In the genomic region with DNA sequence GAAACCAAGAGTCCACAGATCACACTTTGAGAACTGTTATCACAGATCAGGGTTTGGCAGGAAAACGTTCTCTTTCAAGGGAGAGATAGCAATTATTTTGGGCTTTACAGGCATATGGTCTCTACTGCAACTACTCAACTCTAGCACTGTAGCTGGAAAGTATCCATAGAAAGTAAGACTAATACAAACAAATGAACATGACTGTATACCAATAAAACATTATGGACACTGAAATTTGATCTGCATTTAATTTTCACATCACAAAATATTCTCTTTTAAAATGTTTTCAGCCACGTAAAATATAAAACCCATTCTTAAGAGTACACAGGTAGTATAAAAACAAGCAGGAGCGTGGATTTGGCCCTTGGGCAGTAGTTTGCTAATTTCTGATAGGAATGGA, we compare ENCODE assay signal across 24 cellular contexts.
A peak's percentile ranks its signal among the peaks of the same experiment; 100 is the strongest.
DNase-seq lines count a peak whose midpoint lies in the region; ATAC-seq and TF ChIP-seq lines count a peak whose summit lies in the region.
"Had no signal": no experiment of that assay in that cellular context is flagged by ENCODE, and none has a peak within 500 bp of the region (broad histone marks: within the 10 kb centered on the region; RNA-seq: fewer than 3 reads in every experiment).

No MANE protein-coding gene starts in this region.

- TF ChIP-seq CTCF in CD8-positive, alpha-beta T cell (IDR thresholded peaks at IDR 0.05) = no peak
- TF ChIP-seq CTCF in LNCaP clone FGC (IDR thresholded peaks at IDR 0.05; ENCODE audit: control insufficient read depth, extremely low read depth, insufficient read depth) (no peak), endothelial cell (IDR thresholded peaks at IDR 0.05; ENCODE audit: unreplicated experiment) (no peak)

- no peak overlapping the region for H3K27ac ChIP-seq in CD8-positive, alpha-beta T cell (ENCODE audit: low read depth, low read length)
- H3K27ac ChIP-seq: brain microvascular endothelial cell, tibial artery had no signal

- POLR2A ChIA-PET in activated CD4-positive, alpha-beta memory T cell treated with anti-CD3 and anti-CD28 coated beads, Interleukin-2, amount 10 ng/mL, durations not matched to agents 7 days and 5 days (lab: Charles Lee) = interaction anchor here (1.8 kb wide), 1 partner anchor 11 kb away, joined by 9 read pairs; no protein-coding TSS in a partner anchor
- POLR2A ChIA-PET in activated CD4-positive, alpha-beta memory T cell treated with anti-CD3 and anti-CD28 coated beads for 36 hours (lab: Charles Lee) = no interaction called here
- POLR2A ChIA-PET in CD8-positive, alpha-beta T cell (lab: Charles Lee) = no interaction called here

- H3K4me1 Mint-ChIP-seq in activated CD4-positive, alpha-beta memory T cell treated with anti-CD3 and anti-CD28 coated beads, Interleukin-2, amount 10 ng/mL, durations not matched to agents 7 days and 5 days = peaks cover 28% of the 10 kb centered on the region
- H3K4me1 Mint-ChIP-seq in activated CD4-positive, alpha-beta memory T cell treated with anti-CD3 and anti-CD28 coated beads for 36 hours (ENCODE audit: low read depth) = peaks cover 23% of the 10 kb centered on the region
- peaks cover 17% of the 10 kb centered on the region for H3K4me1 Mint-ChIP-seq in CD8-positive, alpha-beta T cell (ENCODE audit: low read depth)
- H3K4me1 Mint-ChIP-seq in endothelial cell (ENCODE audit: unreplicated experiment) = peaks cover 13% of the 10 kb centered on the region
- H3K4me1 Mint-ChIP-seq: nephron had no signal

- no peaks in the 10 kb centered on the region for H3K9me3 ChIP-seq in CD8-positive, alpha-beta T cell (ENCODE audit: low read length)

- peak overlapping the region; percentile 66 for H3K27ac Mint-ChIP-seq in activated CD4-positive, alpha-beta memory T cell treated with anti-CD3 and anti-CD28 coated beads, Interleukin-2, amount 10 ng/mL, durations not matched to agents 7 days and 5 days
- no peak overlapping the region for H3K27ac Mint-ChIP-seq in activated CD4-positive, alpha-beta memory T cell treated with anti-CD3 and anti-CD28 coated beads for 36 hours
- peak overlapping the region; percentile 49 for H3K27ac Mint-ChIP-seq in CD8-positive, alpha-beta T cell
- no peak overlapping the region for H3K27ac Mint-ChIP-seq in endothelial cell (ENCODE audit: unreplicated experiment)
- H3K27ac Mint-ChIP-seq: nephron had no signal

- CTCF ChIA-PET in activated CD4-positive, alpha-beta memory T cell treated with anti-CD3 and anti-CD28 coated beads, Interleukin-2, amount 10 ng/mL, durations not matched to agents 7 days and 5 days (lab: Charles Lee) = interaction anchor here (2.6 kb wide), 1 partner anchor 21 kb away, joined by 12 read pairs; no protein-coding TSS in a partner anchor
- CTCF ChIA-PET in activated CD4-positive, alpha-beta memory T cell treated with anti-CD3 and anti-CD28 coated beads for 36 hours (lab: Charles Lee) = interaction anchor here (1.2 to 1.6 kb wide), 2 partner anchors 20 to 89 kb away, joined by 3 to 5 read pairs; no protein-coding TSS in a partner anchor
- CTCF ChIA-PET in CD8-positive, alpha-beta T cell (lab: Charles Lee) = interaction anchor here (0.7 kb wide), 1 partner anchor 20 kb away, joined by 3 read pairs; no protein-coding TSS in a partner anchor

- intact Hi-C loops in activated CD4-positive, alpha-beta memory T cell treated with anti-CD3 and anti-CD28 coated beads for 36 hours (cut with micrococcal nuclease) = loop anchor here (5.0 kb wide), 1 partner anchor 46 kb away; no protein-coding TSS in a partner anchor
- intact Hi-C loops in CD8-positive, alpha-beta T cell (cut with DNase I, micrococcal nuclease) = loop anchor here in 1 of 2 experiments (5.0 kb wide), 1 partner anchor 101 kb away; the partner anchor contains the start of genes FBXO36 and TRIP12

- peaks cover 16% of the 10 kb centered on the region for H3K36me3 ChIP-seq in CD8-positive, alpha-beta T cell (ENCODE audit: insufficient read depth, low read length)

- no peaks in the 10 kb centered on the region for H3K27me3 ChIP-seq in CD8-positive, alpha-beta T cell (ENCODE audit: insufficient read depth, low read length)
- H3K27me3 ChIP-seq: brain microvascular endothelial cell, tibial artery had no signal

- no peak overlapping the region for H3K4me3 Mint-ChIP-seq in activated CD4-positive, alpha-beta memory T cell treated with anti-CD3 and anti-CD28 coated beads, Interleukin-2, amount 10 ng/mL, durations not matched to agents 7 days and 5 days
- no peak overlapping the region for H3K4me3 Mint-ChIP-seq in activated CD4-positive, alpha-beta memory T cell treated with anti-CD3 and anti-CD28 coated beads for 36 hours
- H3K4me3 Mint-ChIP-seq in CD8-positive, alpha-beta T cell = no peak overlapping the region
- H3K4me3 Mint-ChIP-seq in endothelial cell (ENCODE audit: unreplicated experiment) = peak overlapping the region; percentile 35
- H3K4me3 Mint-ChIP-seq: nephron had no signal

- DNase-seq in activated CD4-positive, alpha-beta memory T cell treated with anti-CD3 and anti-CD28 coated beads, Interleukin-2, amount 10 ng/mL, durations not matched to agents 7 days and 5 days = no peak
- no peak for DNase-seq in activated CD4-positive, alpha-beta memory T cell treated with anti-CD3 and anti-CD28 coated beads for 36 hours
- DNase-seq in CD8-positive, alpha-beta T cell = no peak
- DNase-seq in LNCaP clone FGC (ENCODE audit: low read depth) (peak; percentile 37), endothelial cell (ENCODE audit: low spot score) (no peak), NCI-H1105 treated with DMSO at 0.1 percent for 48 hours (lab: John Stamatoyannopoulos, UW) (no peak)
- DNase-seq: activated gamma-delta T cell treated with Interleukin-2 at 50 U/mL for 16 hours; activated T-cell treated with anti-CD3 and anti-CD28 coated beads for 4 hours; amniotic stem cell; brain microvascular endothelial cell; effector CD4-positive, alpha-beta T cell; left ventricle myocardium superior; midbrain; MV-4-11; NCI-H187 treated with DMSO at 0.1 percent for 48 hours; NCI-H526 treated with DMSO at 0.1 percent for 48 hours; SHP77; stimulated activated CD8-positive, alpha-beta memory T cell treated with anti-CD3 and anti-CD28 coated beads, Interleukin-4, amount 100 ng/mL, for 48 hours; tibial artery had no signal

- no peaks in the 10 kb centered on the region for H3K4me1 ChIP-seq in CD8-positive, alpha-beta T cell (ENCODE audit: insufficient read depth, low read length)
- H3K4me1 ChIP-seq: tibial artery had no signal

- peaks cover 56% of the 10 kb centered on the region for H3K36me3 Mint-ChIP-seq in activated CD4-positive, alpha-beta memory T cell treated with anti-CD3 and anti-CD28 coated beads, Interleukin-2, amount 10 ng/mL, durations not matched to agents 7 days and 5 days (ENCODE audit: low read depth)
- peaks cover 37% of the 10 kb centered on the region for H3K36me3 Mint-ChIP-seq in activated CD4-positive, alpha-beta memory T cell treated with anti-CD3 and anti-CD28 coated beads for 36 hours
- peaks cover 76% of the 10 kb centered on the region for H3K36me3 Mint-ChIP-seq in CD8-positive, alpha-beta T cell
- peaks cover 32% of the 10 kb centered on the region for H3K36me3 Mint-ChIP-seq in endothelial cell (ENCODE audit: low read depth, unreplicated experiment)

- no peak overlapping the region for H3K4me3 ChIP-seq in CD8-positive, alpha-beta T cell (ENCODE audit: low read depth, low read length)
- H3K4me3 ChIP-seq in LNCaP clone FGC (ENCODE audit: low read depth, low read length) = no peak overlapping the region
- H3K4me3 ChIP-seq: skin epidermis, tibial artery had no signal

- no peak for ATAC-seq in CD8-positive, alpha-beta T cell
- no peak for ATAC-seq in GM21825 (IDR thresholded peaks at IDR 0.05; ENCODE audit: unreplicated experiment)
- ATAC-seq in HG03025 (IDR thresholded peaks at IDR 0.05; ENCODE audit: low FRiP score, unreplicated experiment) = no peak
- ATAC-seq: left ventricle myocardium superior had no signal

- H3K9me3 Mint-ChIP-seq in activated CD4-positive, alpha-beta memory T cell treated with anti-CD3 and anti-CD28 coated beads, Interleukin-2, amount 10 ng/mL, durations not matched to agents 7 days and 5 days = peaks cover 7% of the 10 kb centered on the region
- H3K9me3 Mint-ChIP-seq in activated CD4-positive, alpha-beta memory T cell treated with anti-CD3 and anti-CD28 coated beads for 36 hours = peaks cover 5% of the 10 kb centered on the region
- H3K9me3 Mint-ChIP-seq in CD8-positive, alpha-beta T cell = peaks cover 6% of the 10 kb centered on the region
- H3K9me3 Mint-ChIP-seq in endothelial cell (ENCODE audit: unreplicated experiment) = no peaks in the 10 kb centered on the region

- H3K27me3 Mint-ChIP-seq in activated CD4-positive, alpha-beta memory T cell treated with anti-CD3 and anti-CD28 coated beads, Interleukin-2, amount 10 ng/mL, durations not matched to agents 7 days and 5 days = no peaks in the 10 kb centered on the region
- H3K27me3 Mint-ChIP-seq in activated CD4-positive, alpha-beta memory T cell treated with anti-CD3 and anti-CD28 coated beads for 36 hours = no peaks in the 10 kb centered on the region
- H3K27me3 Mint-ChIP-seq in CD8-positive, alpha-beta T cell (ENCODE audit: low read depth) = no peaks in the 10 kb centered on the region
- peaks cover 7% of the 10 kb centered on the region for H3K27me3 Mint-ChIP-seq in endothelial cell (ENCODE audit: unreplicated experiment)
- H3K27me3 Mint-ChIP-seq: activated CD8-positive, alpha-beta T cell treated with anti-CD3 and anti-CD28 coated beads for 36 hours had no signal

Comparison
In these comparisons a context has a peak if more than half of its experiments do, and no peak if none do; other contexts are left out.
1. H3K27ac Mint-ChIP-seq: peak in activated CD4-positive, alpha-beta memory T cell treated with anti-CD3 and anti-CD28 coated beads, Interleukin-2, amount 10 ng/mL, durations not matched to agents 7 days and 5 days (single experiment) and CD8-positive, alpha-beta T cell (single experiment); none in activated CD4-positive, alpha-beta memory T cell treated with anti-CD3 and anti-CD28 coated beads for 36 hours (single experiment) and endothelial cell (single experiment).